ENCODE assay signal across 1 cellular context in the genomic region with DNA sequence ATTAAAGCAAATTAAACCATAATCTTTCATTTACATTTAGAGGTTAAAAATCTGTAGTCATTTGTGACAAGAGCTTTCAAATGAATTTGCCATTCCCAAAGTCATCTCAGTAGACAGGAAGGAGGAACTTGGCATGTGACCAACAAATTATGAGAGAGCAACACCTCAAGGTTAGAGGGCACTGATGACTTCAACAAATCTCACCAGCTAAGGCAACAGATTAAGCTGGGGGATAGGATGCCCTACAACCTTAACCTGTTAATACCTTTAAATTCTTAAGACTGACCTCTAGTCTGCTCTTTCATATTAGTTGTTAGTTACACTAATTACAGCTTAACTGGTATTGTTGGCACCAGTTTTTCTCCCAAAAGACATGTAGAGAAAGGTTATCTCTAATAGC.
TF ChIP-seq lines count a peak whose summit lies in the region.

No MANE protein-coding gene starts in this region.

TF ChIP-seq in GM23338, 12 proteins besides CTCF, POLR2A, EP300 and RAD21 (continued from another document):
- TF ChIP-seq, protein P1, sequence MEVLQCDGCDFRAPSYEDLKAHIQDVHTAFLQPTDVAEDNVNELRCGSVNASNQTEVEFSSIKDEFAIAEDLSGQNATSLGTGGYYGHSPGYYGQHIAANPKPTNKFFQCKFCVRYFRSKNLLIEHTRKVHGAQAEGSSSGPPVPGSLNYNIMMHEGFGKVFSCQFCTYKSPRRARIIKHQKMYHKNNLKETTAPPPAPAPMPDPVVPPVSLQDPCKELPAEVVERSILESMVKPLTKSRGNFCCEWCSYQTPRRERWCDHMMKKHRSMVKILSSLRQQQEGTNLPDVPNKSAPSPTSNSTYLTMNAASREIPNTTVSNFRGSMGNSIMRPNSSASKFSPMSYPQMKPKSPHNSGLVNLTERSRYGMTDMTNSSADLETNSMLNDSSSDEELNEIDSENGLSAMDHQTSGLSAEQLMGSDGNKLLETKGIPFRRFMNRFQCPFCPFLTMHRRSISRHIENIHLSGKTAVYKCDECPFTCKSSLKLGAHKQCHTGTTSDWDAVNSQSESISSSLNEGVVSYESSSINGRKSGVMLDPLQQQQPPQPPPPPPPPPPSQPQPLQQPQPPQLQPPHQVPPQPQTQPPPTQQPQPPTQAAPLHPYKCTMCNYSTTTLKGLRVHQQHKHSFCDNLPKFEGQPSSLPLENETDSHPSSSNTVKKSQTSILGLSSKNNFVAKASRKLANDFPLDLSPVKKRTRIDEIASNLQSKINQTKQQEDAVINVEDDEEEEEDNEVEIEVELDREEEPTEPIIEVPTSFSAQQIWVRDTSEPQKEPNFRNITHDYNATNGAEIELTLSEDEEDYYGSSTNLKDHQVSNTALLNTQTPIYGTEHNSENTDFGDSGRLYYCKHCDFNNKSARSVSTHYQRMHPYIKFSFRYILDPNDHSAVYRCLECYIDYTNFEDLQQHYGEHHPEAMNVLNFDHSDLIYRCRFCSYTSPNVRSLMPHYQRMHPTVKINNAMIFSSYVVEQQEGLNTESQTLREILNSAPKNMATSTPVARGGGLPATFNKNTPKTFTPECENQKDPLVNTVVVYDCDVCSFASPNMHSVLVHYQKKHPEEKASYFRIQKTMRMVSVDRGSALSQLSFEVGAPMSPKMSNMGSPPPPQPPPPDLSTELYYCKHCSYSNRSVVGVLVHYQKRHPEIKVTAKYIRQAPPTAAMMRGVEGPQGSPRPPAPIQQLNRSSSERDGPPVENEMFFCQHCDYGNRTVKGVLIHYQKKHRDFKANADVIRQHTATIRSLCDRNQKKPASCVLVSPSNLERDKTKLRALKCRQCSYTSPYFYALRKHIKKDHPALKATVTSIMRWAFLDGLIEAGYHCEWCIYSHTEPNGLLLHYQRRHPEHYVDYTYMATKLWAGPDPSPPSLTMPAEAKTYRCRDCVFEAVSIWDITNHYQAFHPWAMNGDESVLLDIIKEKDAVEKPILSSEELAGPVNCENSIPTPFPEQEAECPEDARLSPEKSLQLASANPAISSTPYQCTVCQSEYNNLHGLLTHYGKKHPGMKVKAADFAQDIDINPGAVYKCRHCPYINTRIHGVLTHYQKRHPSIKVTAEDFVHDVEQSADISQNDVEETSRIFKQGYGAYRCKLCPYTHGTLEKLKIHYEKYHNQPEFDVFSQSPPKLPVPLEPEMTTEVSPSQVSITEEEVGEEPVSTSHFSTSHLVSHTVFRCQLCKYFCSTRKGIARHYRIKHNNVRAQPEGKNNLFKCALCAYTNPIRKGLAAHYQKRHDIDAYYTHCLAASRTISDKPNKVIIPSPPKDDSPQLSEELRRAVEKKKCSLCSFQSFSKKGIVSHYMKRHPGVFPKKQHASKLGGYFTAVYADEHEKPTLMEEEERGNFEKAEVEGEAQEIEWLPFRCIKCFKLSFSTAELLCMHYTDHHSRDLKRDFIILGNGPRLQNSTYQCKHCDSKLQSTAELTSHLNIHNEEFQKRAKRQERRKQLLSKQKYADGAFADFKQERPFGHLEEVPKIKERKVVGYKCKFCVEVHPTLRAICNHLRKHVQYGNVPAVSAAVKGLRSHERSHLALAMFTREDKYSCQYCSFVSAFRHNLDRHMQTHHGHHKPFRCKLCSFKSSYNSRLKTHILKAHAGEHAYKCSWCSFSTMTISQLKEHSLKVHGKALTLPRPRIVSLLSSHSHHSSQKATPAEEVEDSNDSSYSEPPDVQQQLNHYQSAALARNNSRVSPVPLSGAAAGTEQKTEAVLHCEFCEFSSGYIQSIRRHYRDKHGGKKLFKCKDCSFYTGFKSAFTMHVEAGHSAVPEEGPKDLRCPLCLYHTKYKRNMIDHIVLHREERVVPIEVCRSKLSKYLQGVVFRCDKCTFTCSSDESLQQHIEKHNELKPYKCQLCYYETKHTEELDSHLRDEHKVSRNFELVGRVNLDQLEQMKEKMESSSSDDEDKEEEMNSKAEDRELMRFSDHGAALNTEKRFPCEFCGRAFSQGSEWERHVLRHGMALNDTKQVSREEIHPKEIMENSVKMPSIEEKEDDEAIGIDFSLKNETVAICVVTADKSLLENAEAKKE (CRISPR knock-in tag; IDR thresholded peaks at IDR 0.05) = no peak
